Comparison of ENCODE assay signal across 19 cellular contexts in genomic region chr4:184317234-184317918, GRCh38.
DNase-seq lines count a peak whose midpoint lies in the region; ATAC-seq, FAIRE-seq and TF ChIP-seq lines count a peak whose summit lies in the region.
"Had no signal": no experiment of that assay in that cellular context is flagged by ENCODE, and none has a peak within 500 bp of the region (broad histone marks: within the 10 kb centered on the region; RNA-seq: fewer than 3 reads in every experiment).

No MANE protein-coding gene starts in this region.

- intact Hi-C loops in esophagus muscularis mucosa (cut with DNase I): no loop called here

- TF ChIP-seq EP300 in esophagus muscularis mucosa (IDR thresholded peaks at IDR 0.05): no peak

- no peak for ATAC-seq in GM21526 (IDR thresholded peaks at IDR 0.05; ENCODE audit: low FRiP score, unreplicated experiment)
- ATAC-seq: body of pancreas had no signal

- peaks cover 0 to 20% (median 7%) of the 10 kb centered on the region in 4 donors for H3K4me1 ChIP-seq in esophagus muscularis mucosa
- H3K4me1 ChIP-seq: body of pancreas had no signal

- peak; percentile 82 for FAIRE-seq in GM19239 (lab: Jason Lieb, UNC)
- no peak for FAIRE-seq in H54 (lab: Jason Lieb, UNC)

- H3K27ac ChIP-seq in esophagus muscularis mucosa (replicated peaks in 1 of 4): no peak overlapping the region
- H3K27ac ChIP-seq: body of pancreas, RWPE1 had no signal

- no peak for TF ChIP-seq CTCF in esophagus muscularis mucosa (IDR thresholded peaks at IDR 0.05)

- H3K9me3 ChIP-seq in esophagus muscularis mucosa: no peaks in the 10 kb centered on the region
- H3K9me3 ChIP-seq: body of pancreas had no signal

- no peaks in the 10 kb centered on the region for H3K36me3 ChIP-seq in esophagus muscularis mucosa

- WGBS in esophagus muscularis mucosa: 82% methylated on average over 12 of the region's 14 CpGs

- TF ChIP-seq POLR2A in esophagus muscularis mucosa (IDR thresholded peaks at IDR 0.05; ENCODE audit: low read depth): no peak
- no peak for TF ChIP-seq POLR2A in H54 (IDR thresholded peaks at IDR 0.05; ENCODE audit: low read depth, low read length)

- H3K4me3 ChIP-seq in esophagus muscularis mucosa: no peak overlapping the region
- H3K4me3 ChIP-seq: body of pancreas had no signal

- no peak for DNase-seq in GM19239 (ENCODE audit: insufficient read length, low spot score)
- peak; percentile 19 for DNase-seq in RPMI7951 (ENCODE audit: low read depth)
- peak; percentile 31 for DNase-seq in esophagus muscularis mucosa (ENCODE audit: extremely low spot score)
- DNase-seq in renal cortical epithelial cell (ENCODE audit: low read depth): peak; percentile 25
- DNase-seq in H54 (ENCODE audit: insufficient read length, low spot score): no peak
- DNase-seq in NCI-H526 (lab: John Stamatoyannopoulos, UW): no peak
- DNase-seq: activated CD4-positive, alpha-beta T cell treated with anti-CD3 and anti-CD28 coated beads, Interleukin-2, amount 50 U/mL, for 4 hours; activated T-cell treated with anti-CD3 and anti-CD28 coated beads for 4 hours; body of pancreas; CD4-positive, alpha-beta memory T cell; DMS53; foreskin fibroblast; HCEC 1CT; NCI-H1694 treated with DMSO at 0.1 percent for 48 hours; NCI-H226; stimulated activated CD4-positive, alpha-beta T cell treated with anti-CD3 and anti-CD28 coated beads, Interleukin-4, amount 100 ng/mL, for 4 hours; SW 1271 had no signal

- H3K27me3 ChIP-seq in esophagus muscularis mucosa: no peaks in the 10 kb centered on the region
- H3K27me3 ChIP-seq: body of pancreas had no signal

Comparison
In these comparisons a context has a peak if more than half of its experiments do, and no peak if none do; other contexts are left out.
1. DNase-seq: peak in RPMI7951 (single experiment), esophagus muscularis mucosa (single experiment) and renal cortical epithelial cell (single experiment); none in GM19239 (single experiment), H54 (single experiment) and NCI-H526 (0 of 2).